8 cellular contexts compared by ENCODE assay signal in the genomic region with DNA sequence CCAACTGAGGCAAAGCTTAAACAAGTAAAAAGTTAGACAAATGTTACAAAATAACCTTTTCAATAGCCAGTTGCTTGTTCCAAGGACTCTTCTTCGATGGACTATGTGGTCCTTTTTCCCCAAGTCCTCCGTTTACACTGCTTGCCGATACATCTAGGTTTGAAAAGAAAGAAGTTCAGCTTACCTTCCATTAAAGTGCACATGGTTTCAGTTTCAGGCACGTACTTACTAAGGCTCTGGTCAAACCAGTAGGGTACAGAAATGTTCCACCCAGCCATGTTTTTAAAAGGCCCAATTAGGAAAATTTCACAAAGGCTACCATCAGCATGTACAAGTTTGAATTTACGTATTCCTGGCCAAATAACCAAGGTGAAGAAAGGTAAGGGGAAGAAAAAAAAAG. TPM values are rescaled to one million over a fixed set of nuclear protein-coding genes. Genes with fewer than 3 reads are reported as not detected.
DNase-seq lines count a peak whose midpoint lies in the region; ATAC-seq, FAIRE-seq and TF ChIP-seq lines count a peak whose summit lies in the region.

No MANE protein-coding gene starts in this region.

- DNase-seq in CD8-positive, alpha-beta T cell = no peak
- no peak for DNase-seq in Jurkat, Clone E6-1 (ENCODE audit: low read depth, low spot score)
- DNase-seq in astrocyte (ENCODE audit: low read depth) (no peak), lower lobe of right lung (no peak), middle frontal gyrus (ENCODE audit: extremely low spot score, low spot score) (no peak), NCI-H2171 (lab: John Stamatoyannopoulos, UW) (no peak)

- H3K79me2 ChIP-seq in astrocyte (ENCODE audit: insufficient read depth, low read length) = peaks cover 80% of the 10 kb centered on the region

- no peaks in the 10 kb centered on the region for H3K9me3 Mint-ChIP-seq in CD8-positive, alpha-beta T cell
- no peaks in the 10 kb centered on the region for H3K9me3 Mint-ChIP-seq in astrocyte (ENCODE audit: unreplicated experiment)

- no peaks in the 10 kb centered on the region for H3K27me3 Mint-ChIP-seq in CD8-positive, alpha-beta T cell (ENCODE audit: low read depth)
- no peaks in the 10 kb centered on the region for H3K27me3 Mint-ChIP-seq in astrocyte (ENCODE audit: low read depth, unreplicated experiment)

- no peak for FAIRE-seq in astrocyte (lab: Jason Lieb, UNC)

- no peaks in the 10 kb centered on the region for H3K9me3 ChIP-seq in CD8-positive, alpha-beta T cell (ENCODE audit: low read length)
- no peaks in the 10 kb centered on the region for H3K9me3 ChIP-seq in astrocyte (ENCODE audit: insufficient read depth, low read depth, low read length)
- no peaks in the 10 kb centered on the region for H3K9me3 ChIP-seq in lower lobe of right lung

- peaks cover 68% of the 10 kb centered on the region for H3K36me3 Mint-ChIP-seq in CD8-positive, alpha-beta T cell
- peaks cover 15% of the 10 kb centered on the region for H3K36me3 Mint-ChIP-seq in astrocyte (ENCODE audit: low read depth, unreplicated experiment)

- peak overlapping the region; percentile 88 for H3K4me3 ChIP-seq in CD8-positive, alpha-beta T cell (ENCODE audit: low read depth, low read length)
- peak overlapping the region; percentile 97 for H3K4me3 ChIP-seq in Jurkat, Clone E6-1 (ENCODE audit: low read length)
- peak overlapping the region; percentile 92 for H3K4me3 ChIP-seq in astrocyte (ENCODE audit: insufficient read depth, low read depth, low read length)
- peak overlapping the region; percentile 95 for H3K4me3 ChIP-seq in lower lobe of right lung

- intact Hi-C loops in CD8-positive, alpha-beta T cell (cut with DNase I, micrococcal nuclease) = loop anchor here (5.0 to 10.0 kb wide), 6 partner anchors 178 to 1407 kb away; a partner anchor contains a TSS
- intact Hi-C loops in lower lobe of right lung (cut with DNase I) = no loop called here

- ATAC-seq in CD8-positive, alpha-beta T cell = no peak
- ATAC-seq in lower lobe of right lung = no peak
- no peak for ATAC-seq in GM18909 (IDR thresholded peaks at IDR 0.05; ENCODE audit: poor library complexity, unreplicated experiment)
- no peak for ATAC-seq in HG02938 (IDR thresholded peaks at IDR 0.05; ENCODE audit: unreplicated experiment)

- CTCF ChIA-PET in CD8-positive, alpha-beta T cell (lab: Charles Lee) = interaction anchor here (0.7 to 4.8 kb wide), 5 partner anchors 11 to 104 kb away, joined by 3 to 23 read pairs (median 4); no protein-coding TSS in a partner anchor

- peak overlapping the region; percentile 93 for H3K27ac ChIP-seq in CD8-positive, alpha-beta T cell (ENCODE audit: low read depth, low read length)
- H3K27ac ChIP-seq in astrocyte (ENCODE audit: low read depth, low read length) (peak overlapping the region; percentile 18), lower lobe of right lung (peak overlapping the region; percentile 98)

- peak overlapping the region; percentile 96 for H3K4me3 Mint-ChIP-seq in CD8-positive, alpha-beta T cell
- peak overlapping the region; percentile 99 for H3K4me3 Mint-ChIP-seq in astrocyte (ENCODE audit: unreplicated experiment)

- POLR2A ChIA-PET in CD8-positive, alpha-beta T cell (lab: Charles Lee) = interaction anchor here (0.6 to 3.8 kb wide), 7 partner anchors 8 to 98 kb away, joined by 3 to 80 read pairs (median 3); a partner anchor contains a TSS

- H3K4me1 ChIP-seq in CD8-positive, alpha-beta T cell (ENCODE audit: insufficient read depth, low read length) = peaks cover 53% of the 10 kb centered on the region
- H3K4me1 ChIP-seq in astrocyte (ENCODE audit: insufficient read depth, low read length) = peaks cover 35% of the 10 kb centered on the region
- H3K4me1 ChIP-seq in lower lobe of right lung = peaks cover 72% of the 10 kb centered on the region

- H3K36me3 ChIP-seq in CD8-positive, alpha-beta T cell (ENCODE audit: insufficient read depth, low read length) = peaks cover 19% of the 10 kb centered on the region
- H3K36me3 ChIP-seq in astrocyte (ENCODE audit: insufficient read depth, low read length) (peaks cover 45% of the 10 kb centered on the region), lower lobe of right lung (peaks cover 62% of the 10 kb centered on the region)

- H3K9ac ChIP-seq in astrocyte (ENCODE audit: low read length) = peak overlapping the region; percentile 98

- H3K4me1 Mint-ChIP-seq in CD8-positive, alpha-beta T cell (ENCODE audit: low read depth) = peaks cover 68% of the 10 kb centered on the region
- H3K4me1 Mint-ChIP-seq in astrocyte (ENCODE audit: low read depth, unreplicated experiment) = peaks cover 18% of the 10 kb centered on the region

- H2AFZ ChIP-seq in astrocyte (ENCODE audit: low read depth, low read length) = no peak overlapping the region

- peak overlapping the region; percentile 95 for H3K27ac Mint-ChIP-seq in CD8-positive, alpha-beta T cell
- peak overlapping the region; percentile 98 for H3K27ac Mint-ChIP-seq in astrocyte (ENCODE audit: unreplicated experiment)

- H3K4me2 ChIP-seq in astrocyte (ENCODE audit: low read length) = peak overlapping the region; percentile 89

- no peak for TF ChIP-seq CTCF in CD8-positive, alpha-beta T cell (IDR thresholded peaks at IDR 0.05)
- TF ChIP-seq CTCF in astrocyte (IDR thresholded peaks at IDR 0.05; ENCODE audit: insufficient read depth, low read depth, low read length) = no peak
- TF ChIP-seq CTCF in lower lobe of right lung (IDR thresholded peaks at IDR 0.05) = no peak

- peaks cover 53% of the 10 kb centered on the region for H4K20me1 ChIP-seq in astrocyte (ENCODE audit: insufficient read depth, low read length)

- H3K27me3 ChIP-seq in CD8-positive, alpha-beta T cell (ENCODE audit: insufficient read depth, low read length) = no peaks in the 10 kb centered on the region
- H3K27me3 ChIP-seq in astrocyte (ENCODE audit: insufficient read depth, low read length) = no peaks in the 10 kb centered on the region
- no peaks in the 10 kb centered on the region for H3K27me3 ChIP-seq in lower lobe of right lung (ENCODE audit: low read depth)

RNA-seq across cellular contexts. Expression of a gene that starts 2.1 kb away (rescaled TPM):
- total RNA-seq in CD8-positive, alpha-beta T cell = 100 to 1,000 TPM; 621 to 637 TPM
- polyA plus RNA-seq in Jurkat, Clone E6-1 (2012; ENCODE audit: insufficient read depth, insufficient read length) = 521 TPM
- total RNA-seq in astrocyte (143 and 176 TPM in 2 replicates), lower lobe of right lung (122 TPM)

RNA-seq across cellular contexts. Expression of a gene that starts 2.9 kb away (rescaled TPM):
- 10 to 100 TPM; 28.6 to 34.4 TPM for total RNA-seq in CD8-positive, alpha-beta T cell
- polyA plus RNA-seq in Jurkat, Clone E6-1 (2012; ENCODE audit: insufficient read depth, insufficient read length) = 18.8 TPM
- total RNA-seq in astrocyte (20.1 and 20.9 TPM in 2 replicates), lower lobe of right lung (32.2 TPM)

RNA-seq across cellular contexts. Expression of a gene that starts 8.4 kb away (rescaled TPM):
- total RNA-seq in CD8-positive, alpha-beta T cell = 10 to 100 TPM; 40.3 to 43.1 TPM
- 46.9 TPM for polyA plus RNA-seq in Jurkat, Clone E6-1 (2012; ENCODE audit: insufficient read depth, insufficient read length)
- total RNA-seq in astrocyte (24.3 and 26.0 TPM in 2 replicates), lower lobe of right lung (31.6 TPM)

RNA-seq across cellular contexts. Expression of a gene that starts 8.6 kb away (rescaled TPM):
- total RNA-seq in CD8-positive, alpha-beta T cell = 100 to 1,000 TPM; 316 to 336 TPM
- polyA plus RNA-seq in Jurkat, Clone E6-1 (2012; ENCODE audit: insufficient read depth, insufficient read length) = 31.4 TPM
- total RNA-seq in astrocyte (45.5 and 47.2 TPM in 2 replicates), lower lobe of right lung (29.6 TPM)

RNA-seq across cellular contexts. Expression of a gene that starts 24.2 kb away (rescaled TPM):
- 10 to 100 TPM; 23.9 to 27.8 TPM for total RNA-seq in CD8-positive, alpha-beta T cell
- polyA plus RNA-seq in Jurkat, Clone E6-1 (2012; ENCODE audit: insufficient read depth, insufficient read length) = 26.3 TPM
- total RNA-seq in astrocyte (177 and 179 TPM in 2 replicates), lower lobe of right lung (105 TPM)

Comparison
In these comparisons a context has a peak if more than half of its experiments do, and no peak if none do; other contexts are left out.
1. H3K27ac ChIP-seq: peak in every context shown above with its lines; median percentile 98 in lower lobe of right lung; 93 in CD8-positive, alpha-beta T cell; 18 in astrocyte.